32 cellular contexts compared by ENCODE assay signal in genomic region chr11:105429421-105429965, GRCh38.
"Had no signal": no experiment of that assay in that cellular context is flagged by ENCODE, and none has a peak within 500 bp of the region (broad histone marks: within the 10 kb centered on the region; RNA-seq: fewer than 3 reads in every experiment).

No MANE protein-coding gene starts in this region.

- H3K4me1 ChIP-seq: ascending aorta, breast epithelium, colonic mucosa, esophagus squamous epithelium, gastroesophageal sphincter, heart right ventricle had no signal

- DNase-seq: activated CD4-positive, alpha-beta memory T cell treated with anti-CD3 and anti-CD28 coated beads, Interleukin-2, amount 10 ng/mL, durations not matched to agents 7 days and 5 days; activated CD4-positive, alpha-beta T cell treated with anti-CD3 and anti-CD28 coated beads for 1 hour; activated CD4-positive, alpha-beta T cell treated with anti-CD3 and anti-CD28 coated beads for 4 hours; activated CD4-positive, alpha-beta T cell treated with anti-CD3 and anti-CD28 coated beads, Interleukin-2, amount 10 ng/mL, durations not matched to agents 7 days and 5 days; activated CD4-positive, alpha-beta T cell treated with anti-CD3 and anti-CD28 coated beads, Interleukin-2, amount 50 U/mL, for 4 hours; activated CD8-positive, alpha-beta memory T cell treated with anti-CD3 and anti-CD28 coated beads, Interleukin-2, amount 50 U/mL, for 48 hours; activated gamma-delta T cell; activated naive CD4-positive, alpha-beta T cell; activated naive CD4-positive, alpha-beta T cell treated with anti-CD3 and anti-CD28 coated beads, Interleukin-2, amount 10 ng/mL, durations not matched to agents 7 days and 5 days; activated naive CD8-positive, alpha-beta T cell treated with anti-CD3 and anti-CD28 coated beads, Interleukin-2, amount 10 ng/mL, durations not matched to agents 7 days and 5 days; activated T-cell treated with anti-CD3 and anti-CD28 coated beads for 4 hours; activated T-cell treated with anti-CD3 and anti-CD28 coated beads, Interleukin-2, amount 50 U/mL, for 24 hours; activated T-cell treated with anti-CD3 and anti-CD28 coated beads, Interleukin-2, amount 50 U/mL, for 72 hours; central memory CD4-positive, alpha-beta T cell; cerebellar nuclear complex; colonic mucosa; effector CD8-positive, alpha-beta T cell; esophagus squamous epithelium; foreskin melanocyte; heart right ventricle; T-helper 2 cell had no signal

- H3K27me3 ChIP-seq: ascending aorta, breast epithelium, cardiac muscle cell, colonic mucosa, esophagus squamous epithelium, gastroesophageal sphincter, heart right ventricle had no signal

- H3K27ac ChIP-seq: ascending aorta, breast epithelium, cardiac muscle cell, colonic mucosa, epithelial cell of prostate, esophagus squamous epithelium, gastroesophageal sphincter, heart right ventricle, VCaP had no signal

- H3K36me3 Mint-ChIP-seq: activated naive CD4-positive, alpha-beta T cell treated with anti-CD3 and anti-CD28 coated beads, Interleukin-2, amount 10 ng/mL, durations not matched to agents 7 days and 5 days; activated naive CD4-positive, alpha-beta T cell treated with anti-CD3 and anti-CD28 coated beads, Interleukin-2, amount 50 U/mL, for 72 hours; activated naive CD8-positive, alpha-beta T cell treated with anti-CD3 and anti-CD28 coated beads, Interleukin-2, amount 10 ng/mL, durations not matched to agents 7 days and 5 days; brain; WTC11 had no signal

- ATAC-seq: activated naive CD4-positive, alpha-beta T cell treated with anti-CD3 and anti-CD28 coated beads, Interleukin-2, amount 50 U/mL, for 72 hours; activated T-cell treated with anti-CD3 and anti-CD28 coated beads, Interleukin-2, amount 50 U/mL, for 72 hours; gastroesophageal sphincter; heart right ventricle; WTC11 had no signal

- H3K27me3 Mint-ChIP-seq: activated CD4-positive, alpha-beta memory T cell treated with anti-CD3 and anti-CD28 coated beads, Interleukin-2, amount 10 ng/mL, durations not matched to agents 7 days and 5 days; activated CD4-positive, alpha-beta T cell treated with anti-CD3 and anti-CD28 coated beads, Interleukin-2, amount 10 ng/mL, durations not matched to agents 7 days and 5 days; activated naive CD4-positive, alpha-beta T cell treated with anti-CD3 and anti-CD28 coated beads, Interleukin-2, amount 10 ng/mL, durations not matched to agents 7 days and 5 days; activated naive CD8-positive, alpha-beta T cell treated with anti-CD3 and anti-CD28 coated beads, Interleukin-2, amount 10 ng/mL, durations not matched to agents 7 days and 5 days; activated T-cell treated with anti-CD3 and anti-CD28 coated beads, Interleukin-2, amount 50 U/mL, for 24 hours; brain had no signal

- H3K36me3 ChIP-seq: ascending aorta, breast epithelium, cardiac muscle cell, colonic mucosa, esophagus squamous epithelium, gastroesophageal sphincter, heart right ventricle had no signal

- H3K4me3 Mint-ChIP-seq: activated CD4-positive, alpha-beta memory T cell treated with anti-CD3 and anti-CD28 coated beads, Interleukin-2, amount 10 ng/mL, durations not matched to agents 7 days and 5 days; activated CD4-positive, alpha-beta T cell treated with anti-CD3 and anti-CD28 coated beads, Interleukin-2, amount 10 ng/mL, durations not matched to agents 7 days and 5 days; activated naive CD4-positive, alpha-beta T cell treated with anti-CD3 and anti-CD28 coated beads, Interleukin-2, amount 10 ng/mL, durations not matched to agents 7 days and 5 days; activated naive CD8-positive, alpha-beta T cell treated with anti-CD3 and anti-CD28 coated beads, Interleukin-2, amount 10 ng/mL, durations not matched to agents 7 days and 5 days; activated T-cell treated with anti-CD3 and anti-CD28 coated beads, Interleukin-2, amount 50 U/mL, for 24 hours; activated T-cell treated with anti-CD3 and anti-CD28 coated beads, Interleukin-2, amount 50 U/mL, for 72 hours; brain; WTC11 had no signal

- H3K27ac Mint-ChIP-seq: activated CD4-positive, alpha-beta memory T cell treated with anti-CD3 and anti-CD28 coated beads, Interleukin-2, amount 10 ng/mL, durations not matched to agents 7 days and 5 days; activated CD4-positive, alpha-beta T cell treated with anti-CD3 and anti-CD28 coated beads, Interleukin-2, amount 10 ng/mL, durations not matched to agents 7 days and 5 days; activated naive CD4-positive, alpha-beta T cell treated with anti-CD3 and anti-CD28 coated beads, Interleukin-2, amount 10 ng/mL, durations not matched to agents 7 days and 5 days; activated naive CD4-positive, alpha-beta T cell treated with anti-CD3 and anti-CD28 coated beads, Interleukin-2, amount 50 U/mL, for 72 hours; activated naive CD8-positive, alpha-beta T cell treated with anti-CD3 and anti-CD28 coated beads, Interleukin-2, amount 10 ng/mL, durations not matched to agents 7 days and 5 days; activated T-cell treated with anti-CD3 and anti-CD28 coated beads, Interleukin-2, amount 50 U/mL, for 24 hours; activated T-cell treated with anti-CD3 and anti-CD28 coated beads, Interleukin-2, amount 50 U/mL, for 72 hours; WTC11 had no signal

- FAIRE-seq: endometrium, endothelial cell of umbilical vein had no signal

- H3K9me3 ChIP-seq: ascending aorta, breast epithelium, colonic mucosa, esophagus squamous epithelium had no signal

- H3K4me1 Mint-ChIP-seq: activated CD4-positive, alpha-beta memory T cell treated with anti-CD3 and anti-CD28 coated beads, Interleukin-2, amount 10 ng/mL, durations not matched to agents 7 days and 5 days; activated CD4-positive, alpha-beta T cell treated with anti-CD3 and anti-CD28 coated beads, Interleukin-2, amount 10 ng/mL, durations not matched to agents 7 days and 5 days; activated naive CD4-positive, alpha-beta T cell treated with anti-CD3 and anti-CD28 coated beads, Interleukin-2, amount 10 ng/mL, durations not matched to agents 7 days and 5 days; activated naive CD8-positive, alpha-beta T cell treated with anti-CD3 and anti-CD28 coated beads, Interleukin-2, amount 10 ng/mL, durations not matched to agents 7 days and 5 days; WTC11 had no signal

- H3K9me3 Mint-ChIP-seq: activated CD4-positive, alpha-beta memory T cell treated with anti-CD3 and anti-CD28 coated beads, Interleukin-2, amount 10 ng/mL, durations not matched to agents 7 days and 5 days; activated CD4-positive, alpha-beta T cell treated with anti-CD3 and anti-CD28 coated beads, Interleukin-2, amount 10 ng/mL, durations not matched to agents 7 days and 5 days; activated naive CD4-positive, alpha-beta T cell treated with anti-CD3 and anti-CD28 coated beads, Interleukin-2, amount 10 ng/mL, durations not matched to agents 7 days and 5 days; activated naive CD4-positive, alpha-beta T cell treated with anti-CD3 and anti-CD28 coated beads, Interleukin-2, amount 50 U/mL, for 72 hours; activated naive CD8-positive, alpha-beta T cell treated with anti-CD3 and anti-CD28 coated beads, Interleukin-2, amount 10 ng/mL, durations not matched to agents 7 days and 5 days; activated T-cell treated with anti-CD3 and anti-CD28 coated beads, Interleukin-2, amount 50 U/mL, for 24 hours; activated T-cell treated with anti-CD3 and anti-CD28 coated beads, Interleukin-2, amount 50 U/mL, for 72 hours; WTC11 had no signal

- H3K4me3 ChIP-seq: ascending aorta, breast epithelium, cardiac muscle cell, colonic mucosa, esophagus squamous epithelium, gastroesophageal sphincter, heart right ventricle had no signal
